9 cellular contexts compared by ENCODE assay signal in the genomic region with DNA sequence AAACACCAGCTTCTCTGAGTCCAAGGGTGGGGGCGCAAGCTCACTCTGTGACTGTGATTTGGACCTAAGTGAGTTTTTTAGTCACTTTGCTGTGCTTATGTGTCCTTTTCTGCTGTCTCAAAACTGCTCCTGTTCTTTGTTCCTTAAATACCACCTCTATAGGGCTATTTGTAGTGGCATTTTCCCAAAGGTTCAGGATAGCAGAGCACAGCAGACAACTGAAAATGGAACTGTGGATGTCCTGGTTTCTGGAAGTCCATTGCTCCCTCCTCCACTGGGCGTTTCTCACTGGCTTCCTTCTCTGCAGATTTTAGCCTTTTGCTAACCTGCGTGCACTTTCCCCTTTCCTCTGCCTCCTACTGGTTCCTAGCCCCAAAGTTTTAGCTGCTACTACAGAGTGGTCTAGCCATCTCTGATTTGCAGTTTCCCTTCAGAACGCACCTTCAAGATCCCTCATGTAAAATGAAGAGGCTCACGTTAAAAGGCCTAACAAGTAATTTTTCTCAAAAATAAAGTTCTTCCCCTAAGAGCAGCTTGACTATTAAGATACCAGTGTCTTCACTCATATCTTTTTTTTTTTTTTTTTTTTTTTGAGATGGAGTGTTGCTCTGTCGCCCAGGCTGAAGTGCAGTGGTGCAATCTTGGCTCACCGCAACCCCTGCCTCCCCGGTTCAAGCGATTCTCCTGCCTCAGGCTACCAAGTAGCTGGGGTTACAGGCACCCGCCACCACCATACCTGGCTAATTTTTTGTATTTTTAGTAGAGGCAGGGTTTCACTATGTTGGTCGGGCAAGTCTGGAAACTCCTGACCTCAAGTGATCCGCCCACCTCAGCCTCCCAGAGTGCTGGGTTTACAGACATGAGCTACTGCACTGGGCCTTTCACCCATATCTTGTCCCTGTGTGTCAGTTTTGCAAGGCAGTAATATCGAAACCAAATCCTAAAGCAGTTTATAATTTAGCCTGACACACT. TPM values are rescaled to one million over a fixed set of nuclear protein-coding genes. Genes with fewer than 3 reads are reported as not detected.
DNase-seq lines count a peak whose midpoint lies in the region; ATAC-seq, FAIRE-seq and TF ChIP-seq lines count a peak whose summit lies in the region.
"Had no signal": no experiment of that assay in that cellular context is flagged by ENCODE, and none has a peak within 500 bp of the region (broad histone marks: within the 10 kb centered on the region; RNA-seq: fewer than 3 reads in every experiment).

No MANE protein-coding gene starts in this region.

- no peak for TF ChIP-seq EP300 in A549 (IDR thresholded peaks at IDR 0.05)

- H3K4me2 ChIP-seq in A549, result peak overlapping the region; percentile 59

- POLR2A ChIA-PET in A549 (lab: Yijun Ruan, JAX), result interaction anchor here (0.7 kb wide), 2 partner anchors 34 to 55 kb away, joined by 4 read pairs; partner anchors contain the start of gene COA1

- no peak for TF ChIP-seq RAD21 in A549 (conservative IDR thresholded peaks at IDR 0.05 in 1 of 2, IDR thresholded peaks at IDR 0.05 in 1 of 2)

- no peak for ATAC-seq in A549
- ATAC-seq in GM19351 (IDR thresholded peaks at IDR 0.05; ENCODE audit: unreplicated experiment), result peak; percentile 97
- peak; percentile 99 for ATAC-seq in HG03139 (IDR thresholded peaks at IDR 0.05; ENCODE audit: unreplicated experiment)

- peaks cover 41% of the 10 kb centered on the region for H3K4me1 ChIP-seq in A549

- H3K27ac ChIP-seq in A549, result peak overlapping the region in 1 of 2 experiments; percentile 39; a peak in 1 of 6 replicates
- H3K27ac ChIP-seq: right lobe of liver had no signal

- H3K9me3 ChIP-seq in A549, result no peaks in the 10 kb centered on the region
- H3K9me3 ChIP-seq: right lobe of liver had no signal

- FAIRE-seq in A549 (lab: Jason Lieb, UNC), result no peak

- TF ChIP-seq POLR2A in A549 (IDR thresholded peaks at IDR 0.05; ENCODE audit: low read length), result no peak

- TF ChIP-seq CTCF in A549 (IDR thresholded peaks at IDR 0.05), result no peak
- no peak for TF ChIP-seq CTCF in choroid plexus epithelial cell (conservative IDR thresholded peaks at IDR 0.05; ENCODE audit: low read depth, low read length)

- CTCF ChIA-PET in A549 (lab: Yijun Ruan, JAX), result interaction anchor here (0.7 to 1.4 kb wide), 4 partner anchors 15 to 202 kb away, joined by 3 to 4 read pairs (median 3); partner anchors contain the start of gene STK17A

- 89% methylated on average over 13 of the region's 13 CpGs for WGBS in A549 (ENCODE audit: missing lambda C conversion rate)

- DNase-seq in A549 (ENCODE audit: low read depth in 1 of 2, low spot score in 1 of 2) (no peak), choroid plexus epithelial cell (ENCODE audit: low read depth) (peak; percentile 65), NCI-H2081 treated with DMSO at 0.1 percent for 48 hours (lab: John Stamatoyannopoulos, UW) (no peak), DMS53 (lab: John Stamatoyannopoulos, UW) (no peak), SIG-M5 (lab: John Stamatoyannopoulos, UW) (no peak), NCI-H69 (lab: John Stamatoyannopoulos, UW) (no peak)
- DNase-seq: right lobe of liver had no signal

- H3K4me3 ChIP-seq in A549 (no peak overlapping the region), choroid plexus epithelial cell (ENCODE audit: low read depth, low read length) (no peak overlapping the region)
- H3K4me3 ChIP-seq: right lobe of liver had no signal

TF ChIP-seq in A549, 52 proteins besides CTCF, POLR2A, EP300 and RAD21:
- no peak for TF ChIP-seq HEYL (CRISPR knock-in tag; IDR thresholded peaks at IDR 0.05)
- no peak for TF ChIP-seq FOSL2 (IDR thresholded peaks at IDR 0.05)
- TF ChIP-seq FOSL2 (CRISPR knock-in tag; IDR thresholded peaks at IDR 0.05), result no peak
- no peak for TF ChIP-seq RCOR1 (IDR thresholded peaks at IDR 0.05; ENCODE audit: low read depth, low read length)
- TF ChIP-seq ZNF302 (CRISPR knock-in tag; IDR thresholded peaks at IDR 0.05), result no peak
- TF ChIP-seq MAFK (IDR thresholded peaks at IDR 0.05; ENCODE audit: partially characterized antibody), result no peak
- no peak for TF ChIP-seq FOSB (CRISPR knock-in tag; IDR thresholded peaks at IDR 0.05)
- no peak for TF ChIP-seq PHF8 (IDR thresholded peaks at IDR 0.05; ENCODE audit: borderline replicate concordance, low read depth)
- no peak for TF ChIP-seq HOXB13 (CRISPR knock-in tag; IDR thresholded peaks at IDR 0.05; ENCODE audit: low read depth)
- TF ChIP-seq TFCP2L1 (CRISPR knock-in tag; IDR thresholded peaks at IDR 0.05), result no peak

RNA-seq across cellular contexts. Expression of gene BLVRA, which starts 25.8 kb away (rescaled TPM):
- polyA plus RNA-seq in A549 (2011; rRNA removed), result 71.3 and 85.4 TPM in 2 replicates
- polyA plus RNA-seq in A549 (2012; cell fraction: cytosol; rRNA removed), result 50.1 and 63.7 TPM in 2 replicates
- polyA plus RNA-seq in A549 (2012; cell fraction: nucleus; rRNA removed), result 23.7 and 31.3 TPM in 2 replicates
- polyA plus RNA-seq in A549 (2017; fragmentation: RNase III; extraction: RNeasy Plus Mini Kit Qiagen cat#74134 plus additional on column Dnase treatment), result 65.2 to 76.5 TPM (median 68.5 TPM) in 3 replicates
- polyA minus RNA-seq in A549 (2011; rRNA and poly(A)+ RNA removed), result 29.5 and 36.9 TPM in 2 replicates

RNA-seq across cellular contexts. Expression of gene COA1, which starts 55.0 kb away (rescaled TPM):
- 57.5 and 84.0 TPM in 2 replicates for polyA plus RNA-seq in A549 (2011; rRNA removed)
- 22.8 and 32.3 TPM in 2 replicates for polyA plus RNA-seq in A549 (2012; cell fraction: cytosol; rRNA removed)
- polyA plus RNA-seq in A549 (2012; cell fraction: nucleus; rRNA removed), result 12.7 and 39.8 TPM in 2 replicates
- 91.3 to 94.6 TPM (median 91.4 TPM) in 3 replicates for polyA plus RNA-seq in A549 (2017; fragmentation: RNase III; extraction: RNeasy Plus Mini Kit Qiagen cat#74134 plus additional on column Dnase treatment)
- 59.7 and 63.3 TPM in 2 replicates for polyA minus RNA-seq in A549 (2011; rRNA and poly(A)+ RNA removed)

Comparison
In these comparisons a context has a peak if more than half of its experiments do, and no peak if none do; other contexts are left out.
1. ATAC-seq: peak in GM19351 (single experiment) and HG03139 (single experiment); none in A549 (0 of 2).